ENCODE assay signal across 19 cellular contexts in the genomic region with DNA sequence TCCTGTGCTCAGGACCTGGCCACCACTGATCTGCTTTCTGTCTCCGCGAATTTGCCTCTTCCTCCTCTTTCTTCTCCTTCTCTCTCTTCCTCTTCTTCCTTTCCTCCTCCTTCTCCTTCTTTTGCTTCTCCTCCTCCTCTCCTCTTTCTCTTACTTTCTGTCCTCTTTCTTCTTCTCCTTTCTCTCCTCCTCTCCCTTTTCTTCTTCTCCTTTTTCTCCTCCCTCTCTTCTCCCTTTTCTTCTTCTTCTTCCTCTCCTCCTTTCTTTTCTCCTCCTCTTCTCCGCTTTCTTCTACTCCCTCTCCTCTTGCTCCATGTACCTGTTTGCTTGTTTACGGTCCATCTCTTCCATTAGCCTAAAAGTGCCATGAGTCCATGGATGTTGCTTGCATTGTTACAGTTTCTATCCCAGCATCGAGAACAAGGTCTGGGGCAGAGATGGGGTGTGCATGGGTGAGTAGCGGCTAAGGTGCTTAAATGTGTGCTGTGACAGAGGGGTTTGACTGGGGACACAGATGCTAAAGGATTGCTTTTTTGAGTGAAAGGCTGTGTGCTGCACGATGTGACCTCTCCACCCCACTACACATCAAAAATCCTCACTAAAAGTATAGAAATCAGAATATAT. TPM values are rescaled to one million over a fixed set of nuclear protein-coding genes. Genes with fewer than 3 reads are reported as not detected.
DNase-seq lines count a peak whose midpoint lies in the region; TF ChIP-seq lines count a peak whose summit lies in the region.
"Had no signal": no experiment of that assay in that cellular context is flagged by ENCODE, and none has a peak within 500 bp of the region (broad histone marks: within the 10 kb centered on the region; RNA-seq: fewer than 3 reads in every experiment).

No MANE protein-coding gene starts in this region.

- H2AFZ ChIP-seq in osteoblast (ENCODE audit: low read length): no peak overlapping the region

- H3K4me1 Mint-ChIP-seq in activated naive CD4-positive, alpha-beta T cell treated with anti-CD3 and anti-CD28 coated beads, Interleukin-2, amount 10 ng/mL, durations not matched to agents 7 days and 5 days: peaks cover 14% of the 10 kb centered on the region

- DNase-seq in AG20443 (ENCODE audit: low spot score): peak; percentile 7
- DNase-seq in GM20000 (ENCODE audit: low spot score): peak; percentile 9
- DNase-seq in iPS-NIHi7 (ENCODE audit: extremely low spot score): peak; percentile 1
- DNase-seq in osteoblast (ENCODE audit: insufficient read length, low spot score, missing footprints): peak; percentile 65
- DNase-seq in activated T-cell treated with anti-CD3 and anti-CD28 coated beads for 4 hours: no peak
- no peak for DNase-seq in SKM-1 treated with dmso at 0.1 percent for 144 hours (lab: John Stamatoyannopoulos, UW; ENCODE audit: unreplicated experiment)
- no peak for DNase-seq in activated naive CD4-positive, alpha-beta T cell treated with anti-CD3 and anti-CD28 coated beads, Interleukin-2, amount 10 ng/mL, durations not matched to agents 7 days and 5 days
- DNase-seq: AML-193; C1 segment of cervical spinal cord; Caco-2; CD4-positive, alpha-beta memory T cell; HCEC 1CT; Karpas-422; NCI-H1092 treated with DMSO at 0.1 percent for 48 hours; NCI-H1436 treated with DMSO at 0.1 percent for 48 hours; NCI-H187 treated with DMSO at 0.1 percent for 48 hours; NCI-H446; NCI-H524 treated with DMSO at 0.1 percent for 48 hours; NCI-H774 had no signal

- H3K9me3 ChIP-seq in osteoblast (ENCODE audit: low read depth, low read length): no peaks in the 10 kb centered on the region
- H3K9me3 ChIP-seq: Caco-2 had no signal

- H3K27ac Mint-ChIP-seq in activated naive CD4-positive, alpha-beta T cell treated with anti-CD3 and anti-CD28 coated beads, Interleukin-2, amount 10 ng/mL, durations not matched to agents 7 days and 5 days: no peak overlapping the region

- no peaks in the 10 kb centered on the region for H3K36me3 ChIP-seq in osteoblast (ENCODE audit: insufficient read depth, low read length)

- no peak overlapping the region for H3K4me3 ChIP-seq in osteoblast (ENCODE audit: insufficient read depth, low read length)

- no peaks in the 10 kb centered on the region for H3K9me3 Mint-ChIP-seq in activated naive CD4-positive, alpha-beta T cell treated with anti-CD3 and anti-CD28 coated beads, Interleukin-2, amount 10 ng/mL, durations not matched to agents 7 days and 5 days
- H3K9me3 Mint-ChIP-seq: CD4-positive, alpha-beta memory T cell had no signal

- peaks cover 29% of the 10 kb centered on the region for H3K27me3 Mint-ChIP-seq in activated naive CD4-positive, alpha-beta T cell treated with anti-CD3 and anti-CD28 coated beads, Interleukin-2, amount 10 ng/mL, durations not matched to agents 7 days and 5 days

- no peaks in the 10 kb centered on the region for H4K20me1 ChIP-seq in osteoblast (ENCODE audit: insufficient read depth, low read length)

- no peak overlapping the region for H3K4me3 Mint-ChIP-seq in activated naive CD4-positive, alpha-beta T cell treated with anti-CD3 and anti-CD28 coated beads, Interleukin-2, amount 10 ng/mL, durations not matched to agents 7 days and 5 days

- no peak for TF ChIP-seq CTCF in GM20000 (IDR thresholded peaks at IDR 0.05; ENCODE audit: extremely low read depth, missing control alignments)
- TF ChIP-seq CTCF in osteoblast (IDR thresholded peaks at IDR 0.05; ENCODE audit: extremely low read depth, low read depth, low read length): no peak

- no peak overlapping the region for H3K27ac ChIP-seq in osteoblast (ENCODE audit: low read depth, low read length)

- no peaks in the 10 kb centered on the region for H3K27me3 ChIP-seq in osteoblast (ENCODE audit: insufficient read depth, low read length)

- no peaks in the 10 kb centered on the region for H3K4me1 ChIP-seq in osteoblast (ENCODE audit: insufficient read depth, low read length)
- H3K4me1 ChIP-seq: Caco-2 had no signal

- no peaks in the 10 kb centered on the region for H3K36me3 Mint-ChIP-seq in activated naive CD4-positive, alpha-beta T cell treated with anti-CD3 and anti-CD28 coated beads, Interleukin-2, amount 10 ng/mL, durations not matched to agents 7 days and 5 days
- H3K36me3 Mint-ChIP-seq: CD4-positive, alpha-beta memory T cell had no signal

- H3K79me2 ChIP-seq in osteoblast (ENCODE audit: insufficient read depth, low read length): no peaks in the 10 kb centered on the region

- H3K4me2 ChIP-seq in osteoblast (ENCODE audit: insufficient read depth, low read length): no peak overlapping the region

- CTCF ChIA-PET in activated naive CD4-positive, alpha-beta T cell treated with anti-CD3 and anti-CD28 coated beads, Interleukin-2, amount 10 ng/mL, durations not matched to agents 7 days and 5 days (lab: Charles Lee): no interaction called here

RNA-seq across cellular contexts. Expression of gene SH2D4B, which starts 7.7 kb away (rescaled TPM):
- total RNA-seq in osteoblast: under 0.01 TPM in 1 of 2 replicates, not detected in the other

Comparison
In these comparisons a context has a peak if more than half of its experiments do, and no peak if none do; other contexts are left out.
1. DNase-seq: peak in AG20443 (single experiment), GM20000 (single experiment), iPS-NIHi7 (single experiment) and osteoblast (single experiment); none in activated T-cell treated with anti-CD3 and anti-CD28 coated beads for 4 hours (single experiment), SKM-1 treated with dmso at 0.1 percent for 144 hours (single experiment) and activated naive CD4-positive, alpha-beta T cell treated with anti-CD3 and anti-CD28 coated beads, Interleukin-2, amount 10 ng/mL, durations not matched to agents 7 days and 5 days (single experiment).